34 cellular contexts compared by ENCODE assay signal in genomic region chr7:20358106-20358505, GRCh38.
"Had no signal": no experiment of that assay in that cellular context is flagged by ENCODE, and none has a peak within 500 bp of the region (broad histone marks: within the 10 kb centered on the region; RNA-seq: fewer than 3 reads in every experiment).

No MANE protein-coding gene starts in this region.

- DNase-seq: Karpas-422, Kasumi-1, MG63, MM.1S, MV-4-11, NCI-H1048, NCI-H1092, NCI-H1092 treated with DMSO at 0.1 percent for 48 hours, NCI-H1105, NCI-H1105 treated with DMSO at 0.1 percent for 48 hours, NCI-H1417, NCI-H1417 treated with DMSO at 0.1 percent for 48 hours, NCI-H1436, NCI-H1436 treated with DMSO at 0.1 percent for 48 hours, NCI-H146, NCI-H1694, NCI-H1694 treated with DMSO at 0.1 percent for 48 hours, NCI-H187, NCI-H187 treated with DMSO at 0.1 percent for 48 hours, NCI-H1930, NCI-H2029, NCI-H2029 treated with DMSO at 0.1 percent for 48 hours, NCI-H2081, NCI-H2081 treated with DMSO at 0.1 percent for 48 hours, NCI-H2107, NCI-H2171, NCI-H2171 treated with DMSO at 0.1 percent for 48 hours, NCI-H2227 treated with DMSO at 0.1 percent for 48 hours, NCI-H226, NCI-H345, NCI-H446, NCI-H446 treated with DMSO at 0.1 percent for 48 hours, NCI-H510A had no signal

- H3K4me2 ChIP-seq: KMS-11 had no signal

- H3K9ac ChIP-seq: KMS-11 had no signal

- H3K9me3 ChIP-seq: MG63 had no signal

- H3K27ac ChIP-seq: KMS-11 had no signal

- H3K4me3 ChIP-seq: MG63 had no signal

- H3K36me3 ChIP-seq: MG63 had no signal

- H3K27me3 ChIP-seq: MG63 had no signal
